21 cellular contexts compared by ENCODE assay signal in the genomic region with DNA sequence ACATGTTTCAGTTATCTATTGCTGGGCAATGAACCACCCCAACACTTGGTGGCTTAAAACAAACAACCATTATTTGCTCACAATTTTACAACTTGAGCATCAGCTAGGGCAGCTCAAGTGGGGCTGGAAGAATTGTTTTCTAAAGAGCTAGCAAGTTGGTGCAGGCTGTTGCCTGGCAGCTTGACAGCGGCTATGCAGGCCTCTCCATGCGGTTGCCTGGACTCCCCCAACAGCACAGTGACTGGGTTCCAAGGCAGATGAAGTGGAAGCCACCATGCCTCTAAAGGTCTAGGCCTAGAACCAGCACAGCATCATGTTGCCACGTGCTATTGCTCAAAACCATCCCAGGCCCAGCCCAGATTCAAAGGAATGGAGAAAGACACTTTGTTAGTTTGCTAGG.
DNase-seq lines count a peak whose midpoint lies in the region; ATAC-seq, FAIRE-seq and TF ChIP-seq lines count a peak whose summit lies in the region.
"Had no signal": no experiment of that assay in that cellular context is flagged by ENCODE, and none has a peak within 500 bp of the region (broad histone marks: within the 10 kb centered on the region; RNA-seq: fewer than 3 reads in every experiment).

No MANE protein-coding gene starts in this region.

- no peak for FAIRE-seq in H54 (lab: Jason Lieb, UNC)

- ATAC-seq in lower lobe of right lung: peak; percentile 51 to 58
- no peak for ATAC-seq in GM18867 (IDR thresholded peaks at IDR 0.05; ENCODE audit: unreplicated experiment)
- ATAC-seq in Right ventricle myocardium superior (ENCODE audit: poor library complexity): no peak
- ATAC-seq: activated CD8-positive, alpha-beta memory T cell treated with anti-CD3 and anti-CD28 coated beads, Interleukin-2, amount 10 ng/mL, durations not matched to agents 7 days and 5 days; Panc1; right cardiac atrium; stimulated activated memory B cell treated with anti-CD40 and anti-IgM and Interleukin-4, amounts not matched to agents 10 μg/mL and 1 μg/mL and 100 μg/mL, for 72 hours had no signal

- intact Hi-C loops in lower lobe of right lung (cut with DNase I): no loop called here
- intact Hi-C loops in Right ventricle myocardium superior (cut with DNase I): no loop called here

- DNase-seq in DMS79 treated with DMSO at 0.1 percent for 48 hours (lab: John Stamatoyannopoulos, UW): peak; percentile 53
- peak; percentile 68 for DNase-seq in NCI-H2029 (lab: John Stamatoyannopoulos, UW)
- peak; percentile 31 for DNase-seq in NCI-H774 (lab: John Stamatoyannopoulos, UW)
- peak; percentile 56 for DNase-seq in lower lobe of right lung
- no peak for DNase-seq in H54 (ENCODE audit: insufficient read length, low spot score)
- DNase-seq in UCSD-AML1 (lab: John Stamatoyannopoulos, UW; ENCODE audit: unreplicated experiment): no peak
- no peak for DNase-seq in Right ventricle myocardium superior
- DNase-seq: activated CD4-positive, alpha-beta T cell treated with anti-CD3 and anti-CD28 coated beads for 48 hours; activated CD8-positive, alpha-beta memory T cell treated with anti-CD3 and anti-CD28 coated beads, Interleukin-2, amount 10 ng/mL, durations not matched to agents 7 days and 5 days; activated naive CD8-positive, alpha-beta T cell treated with anti-CD3 and anti-CD28 coated beads for 36 hours; CD8-positive, alpha-beta memory T cell; endodermal cell; GM23248; heart right ventricle; occipital lobe; right cardiac atrium; tibial artery had no signal

- peaks cover 11% of the 10 kb centered on the region for H3K4me1 ChIP-seq in lower lobe of right lung
- H3K4me1 ChIP-seq: tibial artery had no signal

- no peaks in the 10 kb centered on the region for H3K27me3 ChIP-seq in lower lobe of right lung (ENCODE audit: low read depth)
- H3K27me3 ChIP-seq: tibial artery had no signal

- H3K27ac ChIP-seq in lower lobe of right lung: no peak overlapping the region
- H3K27ac ChIP-seq: GM23248, heart right ventricle, tibial artery had no signal

- no peaks in the 10 kb centered on the region for H3K36me3 ChIP-seq in lower lobe of right lung
- H3K36me3 ChIP-seq: heart right ventricle, tibial artery had no signal

- no peak for TF ChIP-seq CTCF in lower lobe of right lung (IDR thresholded peaks at IDR 0.05)

- no peak for TF ChIP-seq POLR2A in H54 (IDR thresholded peaks at IDR 0.05; ENCODE audit: low read depth, low read length)

- no peak overlapping the region for H3K4me3 ChIP-seq in lower lobe of right lung
- H3K4me3 ChIP-seq: GM23248, heart right ventricle, lung, tibial artery had no signal

- no peaks in the 10 kb centered on the region for H3K9me3 ChIP-seq in lower lobe of right lung
- H3K9me3 ChIP-seq: heart right ventricle had no signal

Comparison
In these comparisons a context has a peak if more than half of its experiments do, and no peak if none do; other contexts are left out.
1. DNase-seq: peak in DMS79 treated with DMSO at 0.1 percent for 48 hours (single experiment), NCI-H2029 (single experiment), NCI-H774 (single experiment) and lower lobe of right lung (single experiment); none in H54 (single experiment), UCSD-AML1 (single experiment) and Right ventricle myocardium superior (single experiment).
2. ATAC-seq: peak in lower lobe of right lung (2 of 2); none in GM18867 (single experiment) and Right ventricle myocardium superior (single experiment).